In genomic region chr2:109027702-109028101, GRCh38 we compare ENCODE assay signal across 27 cellular contexts. TPM values are rescaled to one million over a fixed set of nuclear protein-coding genes. Genes with fewer than 3 reads are reported as not detected.
DNase-seq lines count a peak whose midpoint lies in the region; ATAC-seq, FAIRE-seq and TF ChIP-seq lines count a peak whose summit lies in the region.
"Had no signal": no experiment of that assay in that cellular context is flagged by ENCODE, and none has a peak within 500 bp of the region (broad histone marks: within the 10 kb centered on the region; RNA-seq: fewer than 3 reads in every experiment).

No MANE protein-coding gene starts in this region.

- H3K4me1 ChIP-seq in GM23338 (ENCODE audit: insufficient read depth) (peaks cover 8% of the 10 kb centered on the region; the same call in 1 of the 2 replicates), endodermal cell (ENCODE audit: control insufficient read depth, insufficient read depth, low read length) (no peaks in the 10 kb centered on the region), pancreas (no peaks in the 10 kb centered on the region), gastrocnemius medialis (peaks cover 0 to 7% of the 10 kb centered on the region in 2 donors)
- H3K4me1 ChIP-seq: BE2C had no signal

- no peaks in the 10 kb centered on the region for H4K20me1 ChIP-seq in GM23338 (replicated peaks; ENCODE audit: insufficient read depth)

- H3K36me3 ChIP-seq in GM23338 (ENCODE audit: insufficient read depth) (no peaks in the 10 kb centered on the region; the same call in 1 of the 2 replicates), endodermal cell (ENCODE audit: control insufficient read depth, insufficient read depth, low read length) (no peaks in the 10 kb centered on the region), pancreas (no peaks in the 10 kb centered on the region), gastrocnemius medialis (no peaks in the 10 kb centered on the region)
- H3K36me3 ChIP-seq: BE2C, HAP-1, SJSA1 had no signal

- in situ Hi-C loops in gastrocnemius medialis (cut with MboI; ENCODE audit: low sequenced_read_pairs in 4 of 4) = no loop called here

- no peak overlapping the region for H3K9ac ChIP-seq in endodermal cell (ENCODE audit: extremely low read depth, low read length, poor library complexity, severe bottlenecking)
- H3K9ac ChIP-seq: GM23248 had no signal

- H3K4me1 Mint-ChIP-seq in activated CD8-positive, alpha-beta T cell treated with anti-CD3 and anti-CD28 coated beads, Interleukin-2, amount 10 ng/mL, durations not matched to agents 7 days and 5 days (ENCODE audit: low read depth) = peaks cover 20% of the 10 kb centered on the region
- H3K4me1 Mint-ChIP-seq in activated CD8-positive, alpha-beta T cell treated with anti-CD3 and anti-CD28 coated beads for 36 hours (ENCODE audit: low read depth) = peaks cover 35% of the 10 kb centered on the region
- H3K4me1 Mint-ChIP-seq in GM23338 (peaks cover 16% of the 10 kb centered on the region), endodermal cell (peaks cover 23% of the 10 kb centered on the region), nephron progenitor cell (peaks cover 55% of the 10 kb centered on the region)

- FAIRE-seq in pancreas (lab: Jason Lieb, UNC) (no peak), frontal cortex (lab: Jason Lieb, UNC) (no peak)

- CTCF ChIA-PET in activated CD8-positive, alpha-beta T cell treated with anti-CD3 and anti-CD28 coated beads, Interleukin-2, amount 10 ng/mL, durations not matched to agents 7 days and 5 days (lab: Charles Lee) = no interaction called here
- CTCF ChIA-PET in activated CD8-positive, alpha-beta T cell treated with anti-CD3 and anti-CD28 coated beads for 36 hours (lab: Charles Lee) = no interaction called here

- H3K36me3 Mint-ChIP-seq in activated CD8-positive, alpha-beta T cell treated with anti-CD3 and anti-CD28 coated beads, Interleukin-2, amount 10 ng/mL, durations not matched to agents 7 days and 5 days (ENCODE audit: low read depth) = no peaks in the 10 kb centered on the region
- H3K36me3 Mint-ChIP-seq in activated CD8-positive, alpha-beta T cell treated with anti-CD3 and anti-CD28 coated beads for 36 hours (ENCODE audit: low read depth) = no peaks in the 10 kb centered on the region
- H3K36me3 Mint-ChIP-seq in GM23338 (ENCODE audit: low read depth) (no peaks in the 10 kb centered on the region), endodermal cell (ENCODE audit: low read depth) (no peaks in the 10 kb centered on the region), nephron progenitor cell (ENCODE audit: low read depth) (no peaks in the 10 kb centered on the region)
- H3K36me3 Mint-ChIP-seq: CD14-positive monocyte had no signal

- H3K79me2 ChIP-seq in GM23338 (replicated peaks; ENCODE audit: insufficient read depth) = no peaks in the 10 kb centered on the region

- no peak overlapping the region for H3K4me3 Mint-ChIP-seq in activated CD8-positive, alpha-beta T cell treated with anti-CD3 and anti-CD28 coated beads, Interleukin-2, amount 10 ng/mL, durations not matched to agents 7 days and 5 days
- no peak overlapping the region for H3K4me3 Mint-ChIP-seq in activated CD8-positive, alpha-beta T cell treated with anti-CD3 and anti-CD28 coated beads for 36 hours
- H3K4me3 Mint-ChIP-seq in GM23338 (no peak overlapping the region), endodermal cell (no peak overlapping the region), nephron progenitor cell (no peak overlapping the region)
- H3K4me3 Mint-ChIP-seq: CD14-positive monocyte had no signal

- peaks cover 1% of the 10 kb centered on the region for H3K9me3 ChIP-seq in endodermal cell (ENCODE audit: control insufficient read depth, low read length)
- H3K9me3 ChIP-seq in pancreas = no peaks in the 10 kb centered on the region
- no peaks in the 10 kb centered on the region for H3K9me3 ChIP-seq in gastrocnemius medialis
- H3K9me3 ChIP-seq: BE2C, HAP-1, SJSA1 had no signal

- H3K27me3 Mint-ChIP-seq in activated CD8-positive, alpha-beta T cell treated with anti-CD3 and anti-CD28 coated beads, Interleukin-2, amount 10 ng/mL, durations not matched to agents 7 days and 5 days (ENCODE audit: low read depth) = no peaks in the 10 kb centered on the region
- H3K27me3 Mint-ChIP-seq in activated CD8-positive, alpha-beta T cell treated with anti-CD3 and anti-CD28 coated beads for 36 hours = no peaks in the 10 kb centered on the region
- H3K27me3 Mint-ChIP-seq in GM23338 (ENCODE audit: insufficient read depth, low read depth, poor library complexity) (peaks cover 32% of the 10 kb centered on the region), endodermal cell (ENCODE audit: insufficient read depth) (peaks cover 14% of the 10 kb centered on the region), nephron progenitor cell (ENCODE audit: low read depth, poor library complexity) (peaks cover 2% of the 10 kb centered on the region)

- intact Hi-C loops in activated CD8-positive, alpha-beta T cell treated with anti-CD3 and anti-CD28 coated beads for 36 hours (cut with micrococcal nuclease) = no loop called here
- intact Hi-C loops in pancreas (cut with DNase I) = no loop called here
- intact Hi-C loops in gastrocnemius medialis (cut with DNase I; ENCODE audit: low total_unique reads) = no loop called here

- H3K27ac ChIP-seq in GM23338 (ENCODE audit: low read depth) (no peak overlapping the region), endodermal cell (ENCODE audit: low read depth, low read length) (no peak overlapping the region), pancreas (no peak overlapping the region), gastrocnemius medialis (no peak overlapping the region)
- H3K27ac ChIP-seq: GM23248, HL-60, PC-9, SJSA1 had no signal

- H3K9me2 ChIP-seq in GM23338 (ENCODE audit: insufficient read depth) = no peaks in the 10 kb centered on the region

- no peak for TF ChIP-seq POLR2A in gastrocnemius medialis (IDR thresholded peaks at IDR 0.05)

- peak overlapping the region; percentile 72 for H3K27ac Mint-ChIP-seq in activated CD8-positive, alpha-beta T cell treated with anti-CD3 and anti-CD28 coated beads, Interleukin-2, amount 10 ng/mL, durations not matched to agents 7 days and 5 days
- H3K27ac Mint-ChIP-seq in activated CD8-positive, alpha-beta T cell treated with anti-CD3 and anti-CD28 coated beads for 36 hours = no peak overlapping the region
- H3K27ac Mint-ChIP-seq in GM23338 = no peak overlapping the region
- no peak overlapping the region for H3K27ac Mint-ChIP-seq in endodermal cell
- peak overlapping the region; percentile 94 for H3K27ac Mint-ChIP-seq in nephron progenitor cell

- WGBS in endodermal cell (ENCODE audit: insufficient coverage in 1 of 2, insufficient read length in 1 of 2), 2 experiments = 84 to 100% methylated on average over 3 to 5 of the region's 5 CpGs
- WGBS in pancreas, 2 donors = 87 to 94% methylated on average over 5 of the region's 5 CpGs

- TF ChIP-seq CTCF in activated CD8-positive, alpha-beta T cell treated with anti-CD3 and anti-CD28 coated beads for 36 hours (IDR thresholded peaks at IDR 0.05) = no peak
- TF ChIP-seq CTCF in GM23338 (conservative IDR thresholded peaks at IDR 0.05; ENCODE audit: low read depth in 2 of 2) = no peak
- peak; percentile 35 for TF ChIP-seq CTCF in endodermal cell (conservative IDR thresholded peaks at IDR 0.05)
- TF ChIP-seq CTCF in nephron progenitor cell (IDR thresholded peaks at IDR 0.05) = no peak
- no peak for TF ChIP-seq CTCF in pancreas (IDR thresholded peaks at IDR 0.05)
- no peak for TF ChIP-seq CTCF in gastrocnemius medialis (IDR thresholded peaks at IDR 0.05 in 4 of 5, conservative IDR thresholded peaks at IDR 0.05 in 1 of 5)

- H2AFZ ChIP-seq in GM23338 = no peak overlapping the region
- H2AFZ ChIP-seq: GM23248, PC-9 had no signal

- no peak overlapping the region for H3K4me2 ChIP-seq in GM23338
- H3K4me2 ChIP-seq: PC-9 had no signal

- no peak overlapping the region for H3K4me3 ChIP-seq in GM23338
- no peak overlapping the region for H3K4me3 ChIP-seq in endodermal cell (ENCODE audit: low read length)
- H3K4me3 ChIP-seq in pancreas = no peak overlapping the region
- no peak overlapping the region for H3K4me3 ChIP-seq in gastrocnemius medialis
- H3K4me3 ChIP-seq: GM23248, HAP-1, PC-9, SJSA1 had no signal

- H3K27me3 ChIP-seq in GM23338 (ENCODE audit: insufficient read depth) = peaks cover 37% of the 10 kb centered on the region
- H3K27me3 ChIP-seq in endodermal cell (ENCODE audit: control insufficient read depth, insufficient read depth, low read length, poor library complexity, severe bottlenecking) = peaks cover 13% of the 10 kb centered on the region
- H3K27me3 ChIP-seq in pancreas = no peaks in the 10 kb centered on the region
- peaks cover 0 to 12% (median 6%) of the 10 kb centered on the region in 3 donors for H3K27me3 ChIP-seq in gastrocnemius medialis
- H3K27me3 ChIP-seq: BE2C had no signal

- no peak for DNase-seq in activated CD8-positive, alpha-beta T cell treated with anti-CD3 and anti-CD28 coated beads, Interleukin-2, amount 10 ng/mL, durations not matched to agents 7 days and 5 days
- DNase-seq in activated CD8-positive, alpha-beta T cell treated with anti-CD3 and anti-CD28 coated beads for 36 hours = no peak
- DNase-seq in GM23338 (ENCODE audit: low spot score) = no peak
- peak; percentile 68 for DNase-seq in endodermal cell
- DNase-seq in nephron progenitor cell = no peak
- no peak for DNase-seq in pancreas
- no peak for DNase-seq in gastrocnemius medialis
- no peak for DNase-seq in frontal cortex (ENCODE audit: low spot score in 2 of 2)
- DNase-seq: 8988T, ACHN, BE2C, DMS153, GM23248, NCI-H1048, NCI-H1417, NCI-H1694 treated with DMSO at 0.1 percent for 48 hours, NCI-H2081, NCI-H2227 treated with DMSO at 0.1 percent for 48 hours, NCI-H526 treated with DMSO at 0.1 percent for 48 hours, PC-9, Right ventricle myocardium superior had no signal

- H3F3A ChIP-seq in GM23338 (replicated peaks; ENCODE audit: low read depth) = no peaks in the 10 kb centered on the region

- POLR2A ChIA-PET in activated CD8-positive, alpha-beta T cell treated with anti-CD3 and anti-CD28 coated beads, Interleukin-2, amount 10 ng/mL, durations not matched to agents 7 days and 5 days (lab: Charles Lee) = no interaction called here
- POLR2A ChIA-PET in activated CD8-positive, alpha-beta T cell treated with anti-CD3 and anti-CD28 coated beads for 36 hours (lab: Charles Lee) = no interaction called here

- H3K9me3 Mint-ChIP-seq in activated CD8-positive, alpha-beta T cell treated with anti-CD3 and anti-CD28 coated beads, Interleukin-2, amount 10 ng/mL, durations not matched to agents 7 days and 5 days (ENCODE audit: insufficient read depth) = no peaks in the 10 kb centered on the region
- no peaks in the 10 kb centered on the region for H3K9me3 Mint-ChIP-seq in activated CD8-positive, alpha-beta T cell treated with anti-CD3 and anti-CD28 coated beads for 36 hours
- H3K9me3 Mint-ChIP-seq in GM23338 = peaks cover 2% of the 10 kb centered on the region; the same call in 1 of the 3 replicates
- H3K9me3 Mint-ChIP-seq in endodermal cell = peaks cover 3% of the 10 kb centered on the region
- peaks cover 2% of the 10 kb centered on the region for H3K9me3 Mint-ChIP-seq in nephron progenitor cell

- no peak for ATAC-seq in activated CD8-positive, alpha-beta T cell treated with anti-CD3 and anti-CD28 coated beads, Interleukin-2, amount 10 ng/mL, durations not matched to agents 7 days and 5 days
- no peak for ATAC-seq in activated CD8-positive, alpha-beta T cell treated with anti-CD3 and anti-CD28 coated beads for 36 hours
- ATAC-seq in GM23338 = peak; percentile 35; the same call in 2 of the 3 replicates
- no peak for ATAC-seq in pancreas
- no peak for ATAC-seq in gastrocnemius medialis

RNA-seq across cellular contexts. Expression of gene EDAR, which starts 38.7 kb away (rescaled TPM):
- not detected for total RNA-seq in activated CD8-positive, alpha-beta T cell treated with anti-CD3 and anti-CD28 coated beads, Interleukin-2, amount 10 ng/mL, durations not matched to agents 7 days and 5 days
- total RNA-seq in activated CD8-positive, alpha-beta T cell treated with anti-CD3 and anti-CD28 coated beads for 36 hours = under 1 TPM; 0.09 to 0.11 TPM
- not detected in 2 replicates for total RNA-seq in GM23338 (2014; rRNA removed; shearing (Covaris generic))
- 0.10 TPM in 1 of 2 replicates, not detected in the other for polyA plus RNA-seq in GM23338 (2016; fragmentation: Nextera tagmentation; extraction: Ambion mirVana)
- total RNA-seq in endodermal cell = not detected
- polyA plus RNA-seq in endodermal cell (2013, experiment 1 of 2) = 0.32 TPM
- 0.62 TPM for polyA plus RNA-seq in endodermal cell (2013, experiment 2 of 2)
- total RNA-seq in pancreas = under 1 TPM; 0.06 to 0.41 (median 0.13) TPM
- polyA plus RNA-seq in pancreas = under 1 TPM; 0.05 to 0.11 TPM
- total RNA-seq in gastrocnemius medialis = not detected
- total RNA-seq in frontal cortex = under 0.01 TPM
- total RNA-seq: GM23248, NCI-H460, PC-9, RPMI7951, SJSA1 had no signal
- polyA plus RNA-seq: CD14-positive monocyte, GM23248 had no signal

Comparison
In these comparisons a context has a peak if more than half of its experiments do, and no peak if none do; other contexts are left out.
1. H3K27ac Mint-ChIP-seq: peak in activated CD8-positive, alpha-beta T cell treated with anti-CD3 and anti-CD28 coated beads, Interleukin-2, amount 10 ng/mL, durations not matched to agents 7 days and 5 days (single experiment) and nephron progenitor cell (single experiment); none in activated CD8-positive, alpha-beta T cell treated with anti-CD3 and anti-CD28 coated beads for 36 hours (single experiment), GM23338 (single experiment) and endodermal cell (single experiment).